Comparison of ENCODE assay signal across 8 cellular contexts in the genomic region with DNA sequence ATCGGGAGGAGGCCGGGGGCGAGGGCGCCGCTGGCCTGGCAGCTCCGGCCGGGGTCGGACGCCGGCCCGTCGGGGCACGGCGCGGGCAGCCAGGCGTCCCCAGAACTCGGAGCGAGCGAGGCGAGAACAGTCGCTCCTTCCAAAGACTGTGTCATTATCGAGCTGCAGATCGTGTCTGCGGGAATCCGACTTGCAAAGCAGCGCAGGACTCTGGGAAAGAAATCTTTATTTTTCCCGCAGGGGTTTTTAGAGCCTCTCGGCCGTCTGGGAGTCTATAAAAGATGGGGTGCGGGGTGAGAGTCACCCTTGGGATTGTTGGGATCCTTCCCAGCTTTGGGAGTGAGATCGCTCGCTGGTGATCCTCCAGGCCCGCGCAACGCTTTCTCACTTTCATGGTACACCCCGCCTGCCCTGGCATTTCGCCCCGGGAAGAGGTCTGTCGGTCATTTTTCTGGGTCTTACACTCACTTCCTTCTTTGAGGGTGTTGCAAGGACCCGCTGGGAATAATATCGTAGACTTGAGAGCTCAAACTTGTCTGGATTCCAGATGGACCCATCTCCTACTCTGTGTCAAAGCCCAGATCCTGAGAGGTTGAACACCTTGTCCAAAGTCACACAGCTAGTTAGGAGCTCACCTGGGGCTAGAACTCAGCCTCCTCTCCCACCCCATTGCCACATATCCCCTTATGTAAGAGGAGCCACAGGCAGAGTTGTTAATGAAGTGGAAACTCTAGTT. TPM values are rescaled to one million over a fixed set of nuclear protein-coding genes. Genes with fewer than 3 reads are reported as not detected.
DNase-seq lines count a peak whose midpoint lies in the region; ATAC-seq, FAIRE-seq and TF ChIP-seq lines count a peak whose summit lies in the region.

No MANE protein-coding gene starts in this region.

- no peak overlapping the region for H3K27ac Mint-ChIP-seq in Calu3 (ENCODE audit: unreplicated experiment)

- peaks cover 30% of the 10 kb centered on the region for H4K20me1 ChIP-seq in Loucy (ENCODE audit: insufficient read depth, low read length, poor library complexity, severe bottlenecking)
- H4K20me1 ChIP-seq in GM12878 (ENCODE audit: control insufficient read depth, insufficient read depth) = no peaks in the 10 kb centered on the region

- TF ChIP-seq RAD21 in GM12878 (IDR thresholded peaks at IDR 0.05; ENCODE audit: insufficient read depth, low read depth, low read length) = no peak

- H3K36me3 ChIP-seq in Loucy (ENCODE audit: insufficient read depth, low read length) = no peaks in the 10 kb centered on the region
- H3K36me3 ChIP-seq in GM12878 (ENCODE audit: control insufficient read depth in 2 of 2, insufficient read depth in 2 of 2, low read length in 1 of 2) = no peaks in the 10 kb centered on the region
- H3K36me3 ChIP-seq in iPS-15b (ENCODE audit: control insufficient read depth, insufficient read depth, low read length) = no peaks in the 10 kb centered on the region
- H3K36me3 ChIP-seq in sigmoid colon = no peaks in the 10 kb centered on the region

- H2AFZ ChIP-seq in Loucy (ENCODE audit: low read length) (peak overlapping the region; percentile 95; the same call in 1 of the 2 replicates), GM12878 (ENCODE audit: control insufficient read depth, low read depth, low read length) (no peak overlapping the region)

- H3K9me2 ChIP-seq in Loucy (replicated peaks; ENCODE audit: low read depth, low read length) = no peaks in the 10 kb centered on the region

- no peaks in the 10 kb centered on the region for H3F3A ChIP-seq in Loucy (ENCODE audit: low read depth)

- no peak for FAIRE-seq in GM12878 (lab: Jason Lieb, UNC)

- SMC1A ChIA-PET in GM12878 (lab: Charles Lee; ENCODE audit: uncharacterized antibody, unreplicated experiment) = interaction anchor here (1.4 kb wide), 1 partner anchor 71 kb away, joined by 3 read pairs; no protein-coding TSS in a partner anchor

- peaks cover 33% of the 10 kb centered on the region for H3K4me1 ChIP-seq in Loucy (ENCODE audit: insufficient read depth, low read length, poor library complexity, severe bottlenecking)
- peaks cover 5% of the 10 kb centered on the region for H3K4me1 ChIP-seq in GM12878 (ENCODE audit: control insufficient read depth, insufficient read depth, low read length)
- peaks cover 13% of the 10 kb centered on the region for H3K4me1 ChIP-seq in iPS-15b (ENCODE audit: control insufficient read depth, insufficient read depth, low read length)
- H3K4me1 ChIP-seq in sigmoid colon = peaks cover 0 to 42% (median 32%) of the 10 kb centered on the region in 4 donors

- RAD21 ChIA-PET in GM12878 (lab: Charles Lee; ENCODE audit: unreplicated experiment) = no interaction called here

- no peak for ATAC-seq in GM12878
- ATAC-seq in HG02678 (IDR thresholded peaks at IDR 0.05; ENCODE audit: unreplicated experiment) = no peak
- ATAC-seq in HG03108 (IDR thresholded peaks at IDR 0.05; ENCODE audit: unreplicated experiment) = no peak

- 3% methylated on average over 41 of the region's 41 CpGs for WGBS in GM12878 (ENCODE audit: insufficient coverage, insufficient replicate concordance, low lambda C conversion rate, missing lambda C conversion rate)
- WGBS in sigmoid colon, 2 donors = 1 to 3% methylated on average over 41 of the region's 41 CpGs

- peaks cover 32% of the 10 kb centered on the region for H3K79me2 ChIP-seq in Loucy (ENCODE audit: insufficient read depth, low read length)
- H3K79me2 ChIP-seq in GM12878 (ENCODE audit: control insufficient read depth, insufficient read depth, low read length) = peaks cover 34% of the 10 kb centered on the region

- peak overlapping the region; percentile 90 for H3K4me3 ChIP-seq in Loucy (ENCODE audit: low read length, poor library complexity, severe bottlenecking)
- peak overlapping the region; percentile 90 for H3K4me3 ChIP-seq in GM12878
- peak overlapping the region; percentile 77 for H3K4me3 ChIP-seq in iPS-15b (ENCODE audit: low read depth, low read length)
- peak overlapping the region; percentile 69 to 92 (median 83) for H3K4me3 ChIP-seq in sigmoid colon

- DNase-seq in Calu3 (peak; percentile 13), GM12878 (ENCODE audit: low read depth, low spot score) (no peak), sigmoid colon (peak; percentile 92), NCI-H524 treated with DMSO at 0.1 percent for 48 hours (lab: John Stamatoyannopoulos, UW) (no peak)

- H3K9me3 ChIP-seq in Loucy (ENCODE audit: insufficient read depth, low read depth, low read length) (no peaks in the 10 kb centered on the region), GM12878 (replicated peaks; ENCODE audit: control insufficient read depth, insufficient read depth, low read length) (no peaks in the 10 kb centered on the region), iPS-15b (ENCODE audit: control insufficient read depth, insufficient read depth, low read length) (no peaks in the 10 kb centered on the region), sigmoid colon (no peaks in the 10 kb centered on the region)

- H3K4me2 ChIP-seq in Loucy (ENCODE audit: low read depth, low read length, poor library complexity, severe bottlenecking) = peak overlapping the region; percentile 92
- peak overlapping the region; percentile 81 for H3K4me2 ChIP-seq in GM12878 (ENCODE audit: control insufficient read depth, insufficient read depth)

- H3K27me3 ChIP-seq in Loucy (ENCODE audit: insufficient read depth, low read length, poor library complexity, severe bottlenecking) (no peaks in the 10 kb centered on the region), GM12878 (replicated peaks in 1 of 2; ENCODE audit: control insufficient read depth in 2 of 2, insufficient read depth in 2 of 2, low read length in 1 of 2) (peaks cover 6 to 14% of the 10 kb centered on the region in 2 experiments), iPS-15b (ENCODE audit: control insufficient read depth, insufficient read depth, low read length) (peaks cover 13% of the 10 kb centered on the region), sigmoid colon (no peaks in the 10 kb centered on the region)

- H3K9ac ChIP-seq in Loucy (ENCODE audit: low read depth, low read length, poor library complexity, severe bottlenecking) = peak overlapping the region; percentile 73
- no peak overlapping the region for H3K9ac ChIP-seq in GM12878 (ENCODE audit: control insufficient read depth, insufficient read depth, low read length)
- H3K9ac ChIP-seq in iPS-15b (ENCODE audit: low read depth, low read length) = peak overlapping the region; percentile 70

- H3K4me3 Mint-ChIP-seq in Calu3 (ENCODE audit: low read depth, unreplicated experiment) = peak overlapping the region; percentile 98

- TF ChIP-seq POLR2A in GM12878 (IDR thresholded peaks at IDR 0.05; ENCODE audit: low read depth, low read length) = no peak
- TF ChIP-seq POLR2A in sigmoid colon (IDR thresholded peaks at IDR 0.05) = no peak

- no peaks in the 10 kb centered on the region for H3K27me3 Mint-ChIP-seq in Calu3 (ENCODE audit: unreplicated experiment)

- TF ChIP-seq EP300 in GM12878 (IDR thresholded peaks at IDR 0.05; ENCODE audit: borderline replicate concordance in 1 of 2, control insufficient read depth in 1 of 2, low read depth in 2 of 2, low read length in 2 of 2) = no peak
- TF ChIP-seq EP300 in sigmoid colon (IDR thresholded peaks at IDR 0.05) = no peak

- in situ Hi-C loops in GM12878 (cut with MboI) = no loop called here

- no TSS peak for BruUV-seq in Calu3 (replicated peaks; lab: Mats Ljungman, UMichigan)
- no TSS peak for BruUV-seq in GM12878 (replicated peaks; lab: Mats Ljungman, UMichigan)

- H3K4me1 Mint-ChIP-seq in Calu3 (ENCODE audit: low read depth, unreplicated experiment) = peaks cover 15% of the 10 kb centered on the region

- H3K27ac ChIP-seq in GM12878 (ENCODE audit: control insufficient read depth, insufficient read depth) (no peak overlapping the region), sigmoid colon (peak overlapping the region; percentile 89 to 96 (median 94))

- TF ChIP-seq CTCF in Calu3 (IDR thresholded peaks at IDR 0.05; ENCODE audit: unreplicated experiment) = no peak
- no peak for TF ChIP-seq CTCF in Loucy (conservative IDR thresholded peaks at IDR 0.05; ENCODE audit: low read length)
- no peak for TF ChIP-seq CTCF in GM12878 (IDR thresholded peaks at IDR 0.05 in 2 of 3, conservative IDR thresholded peaks at IDR 0.05 in 1 of 3; ENCODE audit: control insufficient read depth in 2 of 3, extremely low read depth in 1 of 3, insufficient read depth in 1 of 3, low read depth in 3 of 3, low read length in 3 of 3)
- no peak for TF ChIP-seq CTCF in sigmoid colon (IDR thresholded peaks at IDR 0.05)

- CTCF ChIA-PET in Calu3 (lab: Charles Lee) (interaction anchor here (0.6 to 1.6 kb wide), 4 partner anchors 19 to 98 kb away, joined by 3 to 6 read pairs (median 5); a partner anchor contains a TSS), GM12878 (lab: Yijun Ruan, JAX) (interaction anchor here (1.5 kb wide), 2 partner anchors 53 to 91 kb away, joined by 3 read pairs; no protein-coding TSS in a partner anchor)

- POLR2A ChIA-PET in GM12878 (lab: Charles Lee) = interaction anchor here (1.6 kb wide), 1 partner anchor 46 kb away, joined by 3 read pairs; no protein-coding TSS in a partner anchor

- no peaks in the 10 kb centered on the region for H3K9me3 Mint-ChIP-seq in Calu3 (ENCODE audit: low read depth, unreplicated experiment)

- intact Hi-C loops in Calu3 (cut with micrococcal nuclease; ENCODE audit: unreplicated experiment) (no loop called here), GM12878 (cut with micrococcal nuclease; ENCODE audit: unreplicated experiment) (loop anchor here (5.0 kb wide), 3 partner anchors 52 to 72 kb away; a partner anchor contains a TSS), sigmoid colon (cut with DNase I) (loop anchor here (2.0 to 5.0 kb wide), 5 partner anchors 37 to 187 kb away; a partner anchor contains a TSS)

- peaks cover 30% of the 10 kb centered on the region for H3K36me3 Mint-ChIP-seq in Calu3 (ENCODE audit: insufficient read depth, unreplicated experiment)

RNA-seq across cellular contexts. Expression of a gene that starts 1.0 kb away (rescaled TPM):
- total RNA-seq in Calu3 (2022) (8.7 and 9.3 TPM in 2 replicates), GM12878 (2014; rRNA removed) (0.76 and 1.2 TPM in 2 replicates), GM12878 (2014; rRNA removed; fragmentation: Illumina TruSeq; extraction: Trizol) (0.18 and 0.22 TPM in 2 replicates), GM12878 (2021) (1.2 and 1.3 TPM in 2 replicates), sigmoid colon (1 to 10 TPM; 4.3 to 7.9 (median 7.4) TPM)
- 0.90 and 1.2 TPM in 2 replicates for total RNA-seq in GM12878 (2013; cell fraction: nucleolus; rRNA removed)
- not detected for polyA plus RNA-seq in GM12878 (2011; ENCODE audit: low read depth)
- polyA plus RNA-seq in GM12878 (2011; rRNA removed) (0.24 and 1.2 TPM in 2 replicates), GM12878 (2014; fragmentation: Illumina TruSeq; extraction: Trizol) (0.16 TPM in 1 of 2 replicates, not detected in the other), GM12878 (2014; fragmentation: Nextera tagmentation; extraction: Ambion mirVana) (under 1 TPM in 1 of 2 experiments, not detected in 1; 0.04 TPM), GM12878 (2014; rRNA removed) (0.66 and 1.5 TPM in 2 replicates), GM12878 (2016; fragmentation: Nextera tagmentation; extraction: Ambion mirVana) (1 to 10 TPM in 1 of 2 experiments, under 1 TPM in 1; 0.83 to 1.3 TPM), sigmoid colon (1 to 10 TPM; 2.3 to 5.9 (median 5.4) TPM)
- 2.3 and 2.8 TPM in 2 replicates for polyA plus RNA-seq in GM12878 (2011; cell fraction: cytosol; rRNA removed)
- polyA plus RNA-seq in GM12878 (2011; cell fraction: nucleus; rRNA removed) = 1.8 TPM in 2 replicates
- 0.64 and 1.00 TPM in 2 replicates for polyA plus RNA-seq in GM12878 (2012)
- polyA minus RNA-seq in GM12878 (2011; rRNA and poly(A)+ RNA removed) = 0.29 and 1.2 TPM in 2 replicates
- polyA minus RNA-seq in GM12878 (2011; cell fraction: cytosol; rRNA and poly(A)+ RNA removed) = 1.9 TPM in 1 of 2 replicates, not detected in the other
- 0.48 and 0.57 TPM in 2 replicates for polyA minus RNA-seq in GM12878 (2011; cell fraction: nucleus; rRNA and poly(A)+ RNA removed)

RNA-seq across cellular contexts. Expression of a gene that starts 1.5 kb away (rescaled TPM):
- 39.8 and 46.5 TPM in 2 replicates for total RNA-seq in Calu3 (2022)
- total RNA-seq in GM12878 (2013; cell fraction: nucleolus; rRNA removed) = 156 and 163 TPM in 2 replicates
- 90.8 and 97.3 TPM in 2 replicates for total RNA-seq in GM12878 (2014; rRNA removed)
- 49.1 and 54.4 TPM in 2 replicates for total RNA-seq in GM12878 (2014; rRNA removed; fragmentation: Illumina TruSeq; extraction: Trizol)
- total RNA-seq in GM12878 (2021) = 71.7 and 74.3 TPM in 2 replicates
- polyA plus RNA-seq in GM12878 (2011; ENCODE audit: low read depth) = 38.0 TPM
- polyA plus RNA-seq in GM12878 (2011; rRNA removed) = 99.9 and 112 TPM in 2 replicates
- 133 and 141 TPM in 2 replicates for polyA plus RNA-seq in GM12878 (2011; cell fraction: cytosol; rRNA removed)
- polyA plus RNA-seq in GM12878 (2011; cell fraction: nucleus; rRNA removed) = 365 and 440 TPM in 2 replicates
- 48.6 and 67.0 TPM in 2 replicates for polyA plus RNA-seq in GM12878 (2012)
- polyA plus RNA-seq in GM12878 (2014; fragmentation: Illumina TruSeq; extraction: Trizol) = 54.7 and 57.6 TPM in 2 replicates
- 10 to 100 TPM; 40.2 to 74.3 TPM for polyA plus RNA-seq in GM12878 (2014; fragmentation: Nextera tagmentation; extraction: Ambion mirVana)
- 86.3 and 96.8 TPM in 2 replicates for polyA plus RNA-seq in GM12878 (2014; rRNA removed)
- polyA plus RNA-seq in GM12878 (2016; fragmentation: Nextera tagmentation; extraction: Ambion mirVana) = 10 to 100 TPM; 54.4 to 63.7 TPM
- 159 and 220 TPM in 2 replicates for polyA minus RNA-seq in GM12878 (2011; rRNA and poly(A)+ RNA removed)
- polyA minus RNA-seq in GM12878 (2011; cell fraction: cytosol; rRNA and poly(A)+ RNA removed) = 43.4 and 51.8 TPM in 2 replicates
- 93.6 and 113 TPM in 2 replicates for polyA minus RNA-seq in GM12878 (2011; cell fraction: nucleus; rRNA and poly(A)+ RNA removed)
- total RNA-seq in sigmoid colon = 10 to 100 TPM; 37.9 to 79.8 (median 57.9) TPM
- polyA plus RNA-seq in sigmoid colon = 10 to 100 TPM; 29.4 to 48.9 (median 34.2) TPM

RNA-seq across cellular contexts. Expression of a gene that starts 53.8 kb away (rescaled TPM):
- total RNA-seq in Calu3 (2022) = 25.7 and 27.7 TPM in 2 replicates
- 27.9 and 36.8 TPM in 2 replicates for total RNA-seq in GM12878 (2013; cell fraction: nucleolus; rRNA removed)
- total RNA-seq in GM12878 (2014; rRNA removed) = 30.0 and 30.6 TPM in 2 replicates
- total RNA-seq in GM12878 (2014; rRNA removed; fragmentation: Illumina TruSeq; extraction: Trizol) = 27.3 and 29.6 TPM in 2 replicates
- total RNA-seq in GM12878 (2021) = 27.7 and 30.5 TPM in 2 replicates
- polyA plus RNA-seq in GM12878 (2011; ENCODE audit: low read depth) = 11.7 TPM
- 17.6 and 25.7 TPM in 2 replicates for polyA plus RNA-seq in GM12878 (2011; rRNA removed)
- polyA plus RNA-seq in GM12878 (2011; cell fraction: cytosol; rRNA removed) = 42.2 and 45.9 TPM in 2 replicates
- polyA plus RNA-seq in GM12878 (2011; cell fraction: nucleus; rRNA removed) = 36.1 and 42.5 TPM in 2 replicates
- 14.2 and 16.8 TPM in 2 replicates for polyA plus RNA-seq in GM12878 (2012)
- 40.7 and 43.2 TPM in 2 replicates for polyA plus RNA-seq in GM12878 (2014; fragmentation: Illumina TruSeq; extraction: Trizol)
- polyA plus RNA-seq in GM12878 (2014; fragmentation: Nextera tagmentation; extraction: Ambion mirVana) = 10 to 100 TPM; 16.8 to 20.0 TPM
- 26.5 and 27.8 TPM in 2 replicates for polyA plus RNA-seq in GM12878 (2014; rRNA removed)
- 10 to 100 TPM; 56.6 to 63.1 TPM for polyA plus RNA-seq in GM12878 (2016; fragmentation: Nextera tagmentation; extraction: Ambion mirVana)
- 45.6 and 55.0 TPM in 2 replicates for polyA minus RNA-seq in GM12878 (2011; rRNA and poly(A)+ RNA removed)
- polyA minus RNA-seq in GM12878 (2011; cell fraction: cytosol; rRNA and poly(A)+ RNA removed) = 8.7 and 10.7 TPM in 2 replicates
- polyA minus RNA-seq in GM12878 (2011; cell fraction: nucleus; rRNA and poly(A)+ RNA removed) = 15.4 and 26.1 TPM in 2 replicates
- total RNA-seq in sigmoid colon = 10 to 100 TPM; 15.7 to 36.3 (median 24.0) TPM
- 10 to 100 TPM; 16.8 to 35.1 (median 21.5) TPM for polyA plus RNA-seq in sigmoid colon

RNA-seq across cellular contexts. Expression of a gene that starts 53.9 kb away (rescaled TPM):
- 28.6 and 29.5 TPM in 2 replicates for total RNA-seq in Calu3 (2022)
- total RNA-seq in GM12878 (2013; cell fraction: nucleolus; rRNA removed) = 32.7 and 33.1 TPM in 2 replicates
- total RNA-seq in GM12878 (2014; rRNA removed) = 63.1 and 65.8 TPM in 2 replicates
- 63.8 and 65.7 TPM in 2 replicates for total RNA-seq in GM12878 (2014; rRNA removed; fragmentation: Illumina TruSeq; extraction: Trizol)
- 43.4 and 50.3 TPM in 2 replicates for total RNA-seq in GM12878 (2021)
- 43.6 TPM for polyA plus RNA-seq in GM12878 (2011; ENCODE audit: low read depth)
- 50.8 and 53.7 TPM in 2 replicates for polyA plus RNA-seq in GM12878 (2011; rRNA removed)
- 56.7 and 58.7 TPM in 2 replicates for polyA plus RNA-seq in GM12878 (2011; cell fraction: cytosol; rRNA removed)
- 27.4 and 30.1 TPM in 2 replicates for polyA plus RNA-seq in GM12878 (2011; cell fraction: nucleus; rRNA removed)
- polyA plus RNA-seq in GM12878 (2012) = 44.2 and 44.4 TPM in 2 replicates
- polyA plus RNA-seq in GM12878 (2014; fragmentation: Illumina TruSeq; extraction: Trizol) = 80.5 and 83.4 TPM in 2 replicates
- polyA plus RNA-seq in GM12878 (2014; fragmentation: Nextera tagmentation; extraction: Ambion mirVana) = 100 to 1,000 TPM in 1 of 2 experiments, 10 to 100 TPM in 1; 88.8 to 121 TPM
- 65.7 and 66.7 TPM in 2 replicates for polyA plus RNA-seq in GM12878 (2014; rRNA removed)
- polyA plus RNA-seq in GM12878 (2016; fragmentation: Nextera tagmentation; extraction: Ambion mirVana) = 100 to 1,000 TPM; 116 to 119 TPM
- 30.1 and 31.1 TPM in 2 replicates for polyA minus RNA-seq in GM12878 (2011; rRNA and poly(A)+ RNA removed)
- polyA minus RNA-seq in GM12878 (2011; cell fraction: cytosol; rRNA and poly(A)+ RNA removed) = 6.4 and 13.6 TPM in 2 replicates
- 9.2 and 15.8 TPM in 2 replicates for polyA minus RNA-seq in GM12878 (2011; cell fraction: nucleus; rRNA and poly(A)+ RNA removed)
- total RNA-seq in sigmoid colon = 10 to 100 TPM; 29.1 to 40.0 (median 38.7) TPM
- polyA plus RNA-seq in sigmoid colon = 10 to 100 TPM; 35.4 to 42.6 (median 36.8) TPM

Comparison
In these comparisons a context has a peak if more than half of its experiments do, and no peak if none do; other contexts are left out.
1. DNase-seq: peak in Calu3 (single experiment) and sigmoid colon (single experiment); none in GM12878 (single experiment) and NCI-H524 treated with DMSO at 0.1 percent for 48 hours (single experiment).
2. Peak in every context shown above with its lines, with median percentiles within 50 percentile points of each other: H3K4me3 ChIP-seq.